Comparison of ENCODE assay signal across 27 cellular contexts in genomic region chr5:43145071-43145470, GRCh38. TPM values are rescaled to one million over a fixed set of nuclear protein-coding genes. Genes with fewer than 3 reads are reported as not detected.
"Had no signal": no experiment of that assay in that cellular context is flagged by ENCODE, and none has a peak within 500 bp of the region (broad histone marks: within the 10 kb centered on the region; RNA-seq: fewer than 3 reads in every experiment).

No MANE protein-coding gene starts in this region.

- H3K27me3 Mint-ChIP-seq: naive thymus-derived CD8-positive, alpha-beta T cell; stimulated activated memory B cell treated with anti-CD40 and anti-IgM and Interleukin-4, amounts not matched to agents 10 μg/mL and 1 μg/mL and 100 μg/mL, for 72 hours had no signal

- H3K9me3 Mint-ChIP-seq: naive thymus-derived CD8-positive, alpha-beta T cell; stimulated activated memory B cell treated with anti-CD40 and anti-IgM and Interleukin-4, amounts not matched to agents 10 μg/mL and 1 μg/mL and 100 μg/mL, for 72 hours had no signal

- H3K9ac ChIP-seq: parathyroid adenoma had no signal

- H3K4me1 ChIP-seq: lower lobe of right lung, parathyroid adenoma, right atrium auricular region, right lobe of liver, testis, thyroid gland, transverse colon, upper lobe of left lung, vagina had no signal

- H3K27me3 ChIP-seq: heart right ventricle, hepatocyte, right atrium auricular region, right lobe of liver, stomach, testis, thyroid gland, transverse colon, upper lobe of left lung, vagina had no signal

- H3K27ac ChIP-seq: heart right ventricle, hepatocyte, lower lobe of right lung, parathyroid adenoma, right atrium auricular region, right lobe of liver, stomach, testis, thyroid gland, transverse colon, upper lobe of left lung, vagina had no signal

- H3K9me3 ChIP-seq: heart right ventricle, lower lobe of right lung, right atrium auricular region, right lobe of liver, stomach, testis, thyroid gland, transverse colon, upper lobe of left lung, vagina had no signal

- ATAC-seq: heart right ventricle; left cardiac atrium; left lobe of liver; left ventricle myocardium superior; lower lobe of right lung; naive thymus-derived CD8-positive, alpha-beta T cell; right lobe of liver; stimulated activated memory B cell treated with anti-CD40 and anti-IgM and Interleukin-4, amounts not matched to agents 10 μg/mL and 1 μg/mL and 100 μg/mL, for 72 hours had no signal

- H2AFZ ChIP-seq: hepatocyte, parathyroid adenoma had no signal

- H3K4me2 ChIP-seq: hepatocyte, smooth muscle cell had no signal

- H3K4me3 Mint-ChIP-seq: naive thymus-derived CD8-positive, alpha-beta T cell; stimulated activated memory B cell treated with anti-CD40 and anti-IgM and Interleukin-4, amounts not matched to agents 10 μg/mL and 1 μg/mL and 100 μg/mL, for 72 hours had no signal

- H3K27ac Mint-ChIP-seq: stimulated activated memory B cell treated with anti-CD40 and anti-IgM and Interleukin-4, amounts not matched to agents 10 μg/mL and 1 μg/mL and 100 μg/mL, for 72 hours had no signal

- H3K4me1 Mint-ChIP-seq: stimulated activated memory B cell treated with anti-CD40 and anti-IgM and Interleukin-4, amounts not matched to agents 10 μg/mL and 1 μg/mL and 100 μg/mL, for 72 hours had no signal

- DNase-seq: heart right ventricle; kidney glomerular epithelial cell; left cardiac atrium; left ventricle myocardium superior; lower lobe of right lung; mammary epithelial cell; mesenchymal stem cell; naive thymus-derived CD8-positive, alpha-beta T cell; nucleus accumbens; right lobe of liver; stimulated activated CD4-positive, alpha-beta T cell treated with anti-CD3 and anti-CD28 coated beads, Interleukin-1b, Interleukin-23, amount 100 ng/mL, for 48 hours; stimulated activated CD4-positive, alpha-beta T cell treated with anti-CD3 and anti-CD28 coated beads, Interleukin-2, amount 100 ng/mL, for 48 hours; stimulated activated CD4-positive, alpha-beta T cell treated with anti-CD3 and anti-CD28 coated beads, Interleukin-4, amount 100 ng/mL, for 4 hours; stimulated activated CD8-positive, alpha-beta memory T cell treated with anti-CD3 and anti-CD28 coated beads, Interleukin-4, amount 100 ng/mL, for 48 hours; stimulated activated naive CD4-positive, alpha-beta T cell treated with Interleukin-2 at 50 U/mL for 16 hours; stomach; testis; thyroid gland; transverse colon; upper lobe of left lung had no signal

- H3K4me3 ChIP-seq: heart right ventricle, hepatocyte, lower lobe of right lung, right atrium auricular region, right lobe of liver, smooth muscle cell, stomach, testis, thyroid gland, transverse colon, upper lobe of left lung, vagina had no signal

RNA-seq across cellular contexts. Expression of gene NIM1K, which starts 47.0 kb away (rescaled TPM):
- total RNA-seq: hepatocyte, vagina had no signal
